ENCODE assay signal across 8 cellular contexts in genomic region chr14:93619176-93619793, GRCh38.
DNase-seq lines count a peak whose midpoint lies in the region; ATAC-seq and TF ChIP-seq lines count a peak whose summit lies in the region.

No MANE protein-coding gene starts in this region.

- peaks cover 4% of the 10 kb centered on the region for H3K27me3 Mint-ChIP-seq in activated CD4-positive, alpha-beta T cell treated with anti-CD3 and anti-CD28 coated beads, Interleukin-2, amount 10 ng/mL, durations not matched to agents 7 days and 5 days

- H3K9me3 Mint-ChIP-seq in activated CD4-positive, alpha-beta T cell treated with anti-CD3 and anti-CD28 coated beads, Interleukin-2, amount 10 ng/mL, durations not matched to agents 7 days and 5 days: no peaks in the 10 kb centered on the region

- 44 to 50% (median 45%) methylated on average over 7 of the region's 7 CpGs for WGBS in stomach, 5 donors

- H3K4me1 ChIP-seq in stomach: no peaks in the 10 kb centered on the region

- no peak overlapping the region for H3K27ac ChIP-seq in stomach

- H3K27me3 ChIP-seq in GM06990 (replicated peaks; ENCODE audit: control insufficient read depth, insufficient read depth, low read length) (no peaks in the 10 kb centered on the region; the same call in 1 of the 2 replicates), stomach (peaks cover 0 to 9% (median 0%) of the 10 kb centered on the region in 3 donors)

- no peak overlapping the region for H3K27ac Mint-ChIP-seq in activated CD4-positive, alpha-beta T cell treated with anti-CD3 and anti-CD28 coated beads, Interleukin-2, amount 10 ng/mL, durations not matched to agents 7 days and 5 days

- H3K4me3 ChIP-seq in GM06990 (replicated peaks; ENCODE audit: low read depth, low read length) (no peak overlapping the region), stomach (no peak overlapping the region)

- H3K36me3 Mint-ChIP-seq in activated CD4-positive, alpha-beta T cell treated with anti-CD3 and anti-CD28 coated beads, Interleukin-2, amount 10 ng/mL, durations not matched to agents 7 days and 5 days (ENCODE audit: low read depth): no peaks in the 10 kb centered on the region

- DNase-seq in AG08396 (ENCODE audit: low spot score) (peak; percentile 25), GM06990 (ENCODE audit: extremely low read depth, insufficient read length) (no peak), NCI-H1436 (lab: John Stamatoyannopoulos, UW) (peak; percentile 52), hippocampal formation (lab: John Stamatoyannopoulos, UW) (peak; percentile 9 to 60), stomach (peak; percentile 31)
- peak; percentile 40 for DNase-seq in activated CD4-positive, alpha-beta T cell treated with anti-CD3 and anti-CD28 coated beads, Interleukin-2, amount 10 ng/mL, durations not matched to agents 7 days and 5 days

- CTCF ChIA-PET in activated CD4-positive, alpha-beta T cell treated with anti-CD3 and anti-CD28 coated beads, Interleukin-2, amount 10 ng/mL, durations not matched to agents 7 days and 5 days (lab: Charles Lee): no interaction called here

- H3K36me3 ChIP-seq in GM06990 (ENCODE audit: control insufficient read depth, insufficient read depth, low read length) (no peaks in the 10 kb centered on the region), stomach (no peaks in the 10 kb centered on the region)

- intact Hi-C loops in stomach (cut with DNase I; ENCODE audit: low total_unique reads): no loop called here

- ATAC-seq in GM21423 (IDR thresholded peaks at IDR 0.05; ENCODE audit: unreplicated experiment) (no peak), GM18520 (IDR thresholded peaks at IDR 0.05; ENCODE audit: unreplicated experiment) (no peak)

- TF ChIP-seq EP300 in stomach (IDR thresholded peaks at IDR 0.05): no peak

- TF ChIP-seq POLR2A in stomach (IDR thresholded peaks at IDR 0.05): no peak

- POLR2A ChIA-PET in activated CD4-positive, alpha-beta T cell treated with anti-CD3 and anti-CD28 coated beads, Interleukin-2, amount 10 ng/mL, durations not matched to agents 7 days and 5 days (lab: Charles Lee): no interaction called here

- no peaks in the 10 kb centered on the region for H3K4me1 Mint-ChIP-seq in activated CD4-positive, alpha-beta T cell treated with anti-CD3 and anti-CD28 coated beads, Interleukin-2, amount 10 ng/mL, durations not matched to agents 7 days and 5 days

- no peaks in the 10 kb centered on the region for H3K9me3 ChIP-seq in stomach

- TF ChIP-seq CTCF in GM06990 (IDR thresholded peaks at IDR 0.05; ENCODE audit: insufficient read depth, low read length, poor library complexity, severe bottlenecking) (peak; percentile 71), stomach (IDR thresholded peaks at IDR 0.05) (peak in 3 of 7 experiments; percentile 23 to 41 (median 34))

- H3K4me3 Mint-ChIP-seq in activated CD4-positive, alpha-beta T cell treated with anti-CD3 and anti-CD28 coated beads, Interleukin-2, amount 10 ng/mL, durations not matched to agents 7 days and 5 days: no peak overlapping the region
